Comparison of ENCODE assay signal across 8 cellular contexts in the genomic region with DNA sequence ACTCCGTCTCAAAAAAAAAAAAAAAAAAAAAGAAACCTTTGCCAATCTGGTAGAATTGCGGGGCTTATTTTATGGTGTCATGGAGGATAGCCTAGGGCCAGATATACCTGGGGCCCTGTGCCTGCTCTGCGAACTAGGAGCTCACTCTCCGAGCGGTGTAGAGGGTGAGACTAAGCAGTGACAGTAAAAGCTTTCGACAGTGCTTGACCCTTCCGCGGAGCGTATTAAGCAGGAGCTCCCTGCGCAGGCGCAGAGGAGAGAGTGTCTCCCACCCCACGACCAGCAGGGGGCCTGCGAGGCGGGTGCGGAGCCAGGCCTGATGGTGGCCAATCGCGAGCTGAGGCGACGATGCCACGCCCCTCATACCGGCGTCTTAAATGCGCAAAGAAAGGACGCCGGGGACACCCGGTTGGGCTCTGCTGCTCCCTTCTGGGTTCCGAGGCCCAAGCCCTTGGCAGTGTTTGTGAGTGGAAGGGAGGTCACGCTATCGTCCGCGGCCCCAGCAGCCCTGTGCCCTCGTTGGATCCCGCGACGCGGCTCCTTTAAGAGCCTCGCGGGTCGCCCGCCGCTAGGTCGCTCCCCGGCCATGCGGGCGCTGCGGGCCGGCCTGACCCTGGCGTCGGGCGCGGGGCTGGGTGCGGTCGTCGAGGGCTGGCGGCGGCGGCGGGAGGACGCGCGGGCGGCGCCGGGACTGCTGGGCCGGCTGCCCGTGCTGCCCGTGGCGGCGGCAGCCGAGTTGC. TPM values are rescaled to one million over a fixed set of nuclear protein-coding genes. Genes with fewer than 3 reads are reported as not detected.
DNase-seq lines count a peak whose midpoint lies in the region; ATAC-seq and TF ChIP-seq lines count a peak whose summit lies in the region.

TSS of gene ENDOG (plus strand) at position 402 of the 740 bp plus-strand sequence. CDS start at position 587, 185 bp downstream.

- no peaks in the 10 kb centered on the region for H3K4me1 ChIP-seq in RWPE2 (ENCODE audit: insufficient read depth, poor library complexity, severe bottlenecking)

- peak within 1 kb of the TSS; percentile 36 for H3K27ac ChIP-seq in RWPE2 (ENCODE audit: poor library complexity, severe bottlenecking)

- peak; percentile 96 for TF ChIP-seq CTCF in RWPE2 (IDR thresholded peaks at IDR 0.05; ENCODE audit: poor library complexity, severe bottlenecking)
- peak; percentile 95 for TF ChIP-seq CTCF in fibroblast of mammary gland (conservative IDR thresholded peaks at IDR 0.05; ENCODE audit: control insufficient read depth, insufficient read depth, low read depth, low read length)

- H3K9me3 ChIP-seq in RWPE2 (ENCODE audit: severe bottlenecking), result no peaks in the 10 kb centered on the region

- intact Hi-C loops in activated T-helper 2 cell treated with anti-CD3 and anti-CD28 coated beads, Interferon-gamma antibody, Interleukin-2, Interleukin-4, amounts not matched to agents 10 μg/mL and 5 μg/mL and 100 μg/mL, durations not matched to agents 14 hours and 24 hours and 36 hours (cut with micrococcal nuclease), result no loop called here

- no peaks in the 10 kb centered on the region for H3K9me3 Mint-ChIP-seq in activated T-helper 2 cell treated with anti-CD3 and anti-CD28 coated beads, Interferon-gamma antibody, Interleukin-2, Interleukin-4, amounts not matched to agents 10 μg/mL and 5 μg/mL and 100 μg/mL, durations not matched to agents 14 hours and 24 hours and 36 hours
- no peaks in the 10 kb centered on the region for H3K9me3 Mint-ChIP-seq in naive thymus-derived CD8-positive, alpha-beta T cell

- peaks cover 12% of the 10 kb centered on the region for H3K36me3 ChIP-seq in RWPE2 (ENCODE audit: low read depth)

- peak within 1 kb of the TSS; percentile 81 for H3K4me3 Mint-ChIP-seq in activated T-helper 2 cell treated with anti-CD3 and anti-CD28 coated beads, Interferon-gamma antibody, Interleukin-2, Interleukin-4, amounts not matched to agents 10 μg/mL and 5 μg/mL and 100 μg/mL, durations not matched to agents 14 hours and 24 hours and 36 hours (ENCODE audit: low read depth)
- H3K4me3 Mint-ChIP-seq in naive thymus-derived CD8-positive, alpha-beta T cell, result peak within 1 kb of the TSS; percentile 83 to 93 (median 90)

- peak within 1 kb of the TSS; percentile 55 for H3K27ac Mint-ChIP-seq in activated T-helper 2 cell treated with anti-CD3 and anti-CD28 coated beads, Interferon-gamma antibody, Interleukin-2, Interleukin-4, amounts not matched to agents 10 μg/mL and 5 μg/mL and 100 μg/mL, durations not matched to agents 14 hours and 24 hours and 36 hours
- H3K27ac Mint-ChIP-seq in naive thymus-derived CD8-positive, alpha-beta T cell, result peak within 1 kb of the TSS; percentile 59 to 94 (median 92)

- peaks cover 12% of the 10 kb centered on the region for H3K4me1 Mint-ChIP-seq in activated T-helper 2 cell treated with anti-CD3 and anti-CD28 coated beads, Interferon-gamma antibody, Interleukin-2, Interleukin-4, amounts not matched to agents 10 μg/mL and 5 μg/mL and 100 μg/mL, durations not matched to agents 14 hours and 24 hours and 36 hours (ENCODE audit: low read depth)
- H3K4me1 Mint-ChIP-seq in naive thymus-derived CD8-positive, alpha-beta T cell, result peaks cover 6 to 26% (median 23%) of the 10 kb centered on the region in 4 donors

- DNase-seq in ELR (ENCODE audit: low read depth) (peak; percentile 97), GOT3 (lab: John Stamatoyannopoulos, UW) (peak; percentile 69), LoVo (ENCODE audit: low spot score) (peak; percentile 98), RWPE2 (ENCODE audit: low spot score) (peak; percentile 93), fibroblast of mammary gland (ENCODE audit: low read depth) (peak; percentile 95)
- DNase-seq in activated T-helper 2 cell treated with anti-CD3 and anti-CD28 coated beads, Interferon-gamma antibody, Interleukin-2, Interleukin-4, amounts not matched to agents 10 μg/mL and 5 μg/mL and 100 μg/mL, durations not matched to agents 14 hours and 24 hours and 36 hours (ENCODE audit: low spot score), result peak; percentile 98
- peak; percentile 94 to 98 (median 97) for DNase-seq in naive thymus-derived CD8-positive, alpha-beta T cell
- peak; percentile 89 to 97 (median 95) for DNase-seq in stimulated activated naive CD4-positive, alpha-beta T cell (lab: John Stamatoyannopoulos, UW)

- H3K27me3 Mint-ChIP-seq in activated T-helper 2 cell treated with anti-CD3 and anti-CD28 coated beads, Interferon-gamma antibody, Interleukin-2, Interleukin-4, amounts not matched to agents 10 μg/mL and 5 μg/mL and 100 μg/mL, durations not matched to agents 14 hours and 24 hours and 36 hours (ENCODE audit: low read depth), result no peaks in the 10 kb centered on the region
- H3K27me3 Mint-ChIP-seq in naive thymus-derived CD8-positive, alpha-beta T cell, result no peaks in the 10 kb centered on the region

- H3K27me3 ChIP-seq in RWPE2 (ENCODE audit: insufficient read depth, poor library complexity, severe bottlenecking), result no peaks in the 10 kb centered on the region

- peak; percentile 83 for ATAC-seq in RWPE2 (ENCODE audit: low read depth)
- peak; percentile 90 to 94 for ATAC-seq in naive thymus-derived CD8-positive, alpha-beta T cell

- H3K4me3 ChIP-seq in RWPE2 (ENCODE audit: severe bottlenecking), result peak within 1 kb of the TSS; percentile 49
- peak within 1 kb of the TSS; percentile 62 for H3K4me3 ChIP-seq in fibroblast of mammary gland (ENCODE audit: control insufficient read depth, low read depth, low read length)

- POLR2A ChIA-PET in naive thymus-derived CD8-positive, alpha-beta T cell (lab: Charles Lee), result interaction anchor here (0.6 to 3.7 kb wide), 23 partner anchors 9 to 1162 kb away, joined by 3 to 38 read pairs (median 4); partner anchors contain the start of genes DOLK, GLE1, KYAT1 and LRRC8A

- H3K36me3 Mint-ChIP-seq in activated T-helper 2 cell treated with anti-CD3 and anti-CD28 coated beads, Interferon-gamma antibody, Interleukin-2, Interleukin-4, amounts not matched to agents 10 μg/mL and 5 μg/mL and 100 μg/mL, durations not matched to agents 14 hours and 24 hours and 36 hours (ENCODE audit: low read depth), result peaks cover 21% of the 10 kb centered on the region
- peaks cover 0 to 11% (median 3%) of the 10 kb centered on the region in 3 donors for H3K36me3 Mint-ChIP-seq in naive thymus-derived CD8-positive, alpha-beta T cell

RNA-seq across cellular contexts. Expression of gene ENDOG, which starts in this region (rescaled TPM):
- 19.9 and 21.7 TPM in 2 replicates for total RNA-seq in activated T-helper 2 cell treated with anti-CD3 and anti-CD28 coated beads, Interferon-gamma antibody, Interleukin-2, Interleukin-4, amounts not matched to agents 10 μg/mL and 5 μg/mL and 100 μg/mL, durations not matched to agents 14 hours and 24 hours and 36 hours
- 10 to 100 TPM; 15.0 to 15.8 TPM for total RNA-seq in naive thymus-derived CD8-positive, alpha-beta T cell
- polyA plus RNA-seq in naive thymus-derived CD8-positive, alpha-beta T cell, result 10 to 100 TPM; 16.3 to 34.0 (median 19.0) TPM

Comparison
In these comparisons a context has a peak if more than half of its experiments do, and no peak if none do; other contexts are left out.
1. Peak in every context shown above with its lines: DNase-seq, ATAC-seq, H3K4me3 ChIP-seq and H3K27ac ChIP-seq.